Comparison of ENCODE assay signal across 8 cellular contexts in genomic region chr5:144191998-144192397, GRCh38. TPM values are rescaled to one million over a fixed set of nuclear protein-coding genes. Genes with fewer than 3 reads are reported as not detected.
A peak's percentile ranks its signal among the peaks of the same experiment; 100 is the strongest.
DNase-seq lines count a peak whose midpoint lies in the region; ATAC-seq and TF ChIP-seq lines count a peak whose summit lies in the region.

No MANE protein-coding gene starts in this region.

- H3K27me3 Mint-ChIP-seq in endothelial cell (ENCODE audit: unreplicated experiment): no peaks in the 10 kb centered on the region
- no peaks in the 10 kb centered on the region for H3K27me3 Mint-ChIP-seq in nephron (ENCODE audit: low read depth)

- H3K36me3 Mint-ChIP-seq in endothelial cell (ENCODE audit: low read depth, unreplicated experiment) (no peaks in the 10 kb centered on the region), nephron (ENCODE audit: low read depth) (no peaks in the 10 kb centered on the region)

- DNase-seq in activated CD4-positive, alpha-beta T cell treated with anti-CD3 and anti-CD28 coated beads for 4 hours: peak; percentile 37 to 58
- DNase-seq in activated CD4-positive, alpha-beta T cell treated with anti-CD3 and anti-CD28 coated beads for 48 hours: no peak
- peak; percentile 73 for DNase-seq in SHP77 treated with DMSO at 0.1 percent for 48 hours (lab: John Stamatoyannopoulos, UW)
- no peak for DNase-seq in endothelial cell (ENCODE audit: low spot score)
- DNase-seq in NCI-H2227 (lab: John Stamatoyannopoulos, UW; ENCODE audit: unreplicated experiment): no peak

- H3K4me1 Mint-ChIP-seq in endothelial cell (ENCODE audit: unreplicated experiment) (peaks cover 6% of the 10 kb centered on the region), nephron (peaks cover 28% of the 10 kb centered on the region)

- no peaks in the 10 kb centered on the region for H3K9me3 Mint-ChIP-seq in endothelial cell (ENCODE audit: unreplicated experiment)
- no peaks in the 10 kb centered on the region for H3K9me3 Mint-ChIP-seq in nephron

- peak; percentile 89 for ATAC-seq in GM19467 (IDR thresholded peaks at IDR 0.05; ENCODE audit: unreplicated experiment)
- ATAC-seq in HG03457 (IDR thresholded peaks at IDR 0.05; ENCODE audit: unreplicated experiment): peak; percentile 91

- H3K27ac Mint-ChIP-seq in endothelial cell (ENCODE audit: unreplicated experiment) (no peak overlapping the region), nephron (no peak overlapping the region)

- no peak overlapping the region for H3K4me3 Mint-ChIP-seq in endothelial cell (ENCODE audit: unreplicated experiment)
- H3K4me3 Mint-ChIP-seq in nephron: no peak overlapping the region

- TF ChIP-seq CTCF in endothelial cell (IDR thresholded peaks at IDR 0.05; ENCODE audit: unreplicated experiment) (peak; percentile 34), nephron (IDR thresholded peaks at IDR 0.05; ENCODE audit: unreplicated experiment in 3 of 3) (peak; percentile 22 to 44 (median 28))

RNA-seq across cellular contexts. Expression of gene KCTD16, which starts 21.3 kb away (rescaled TPM):
- 0.44 TPM for total RNA-seq in endothelial cell (ENCODE audit: unreplicated experiment)

RNA-seq across cellular contexts. Expression of gene YIPF5, which starts 21.5 kb away (rescaled TPM):
- 47.8 TPM for total RNA-seq in endothelial cell (ENCODE audit: unreplicated experiment)

Comparison
In these comparisons a context has a peak if more than half of its experiments do, and no peak if none do; other contexts are left out.
1. DNase-seq: peak in activated CD4-positive, alpha-beta T cell treated with anti-CD3 and anti-CD28 coated beads for 4 hours (2 of 2) and SHP77 treated with DMSO at 0.1 percent for 48 hours (single experiment); none in activated CD4-positive, alpha-beta T cell treated with anti-CD3 and anti-CD28 coated beads for 48 hours (single experiment), endothelial cell (single experiment) and NCI-H2227 (single experiment).